ENCODE assay signal across 8 cellular contexts in the genomic region with DNA sequence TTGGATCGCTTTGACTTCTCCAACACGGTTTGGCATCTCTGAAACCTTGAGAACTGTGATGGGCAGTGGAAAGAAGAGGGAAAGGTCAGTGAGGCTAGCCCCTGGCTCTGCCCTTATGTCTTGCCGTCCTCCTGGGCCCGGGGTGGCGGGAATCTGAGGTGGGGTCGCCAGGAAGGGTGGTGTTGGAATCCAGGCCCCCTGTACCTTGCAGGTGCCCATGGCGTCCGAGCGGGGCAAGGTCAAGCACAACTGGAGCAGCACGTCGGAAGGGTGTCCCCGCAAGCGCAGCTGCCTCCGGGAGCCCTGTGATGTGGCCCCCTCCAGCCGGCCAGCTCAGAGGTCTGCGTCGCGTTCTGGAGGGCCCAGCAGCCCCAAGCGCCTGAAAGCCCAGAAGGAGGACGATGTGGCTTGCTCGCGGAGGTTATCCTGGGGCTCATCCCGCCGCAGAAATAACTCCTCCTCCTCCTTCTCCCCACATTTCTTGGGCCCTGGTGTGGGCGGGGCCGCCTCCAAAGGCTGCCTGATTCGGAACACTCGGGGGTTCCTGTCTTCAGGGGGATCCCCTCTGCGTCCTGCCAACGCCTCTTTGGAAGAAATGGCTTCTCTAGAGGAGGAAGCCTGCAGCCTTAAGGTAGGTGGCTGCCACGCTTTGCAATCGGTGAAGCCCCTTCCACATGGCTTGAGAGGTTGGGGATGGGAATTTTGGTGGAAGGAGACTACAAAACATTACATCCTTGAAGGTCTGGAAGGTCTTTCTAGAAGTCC. TPM values are rescaled to one million over a fixed set of nuclear protein-coding genes. Genes with fewer than 3 reads are reported as not detected.
DNase-seq lines count a peak whose midpoint lies in the region; ATAC-seq, FAIRE-seq and TF ChIP-seq lines count a peak whose summit lies in the region.

No MANE protein-coding gene starts in this region.

- ATAC-seq in activated naive CD8-positive, alpha-beta T cell treated with anti-CD3 and anti-CD28 coated beads, Interleukin-2, amount 10 ng/mL, durations not matched to agents 7 days and 5 days (ENCODE audit: low read depth): peak; percentile 8
- ATAC-seq in left ventricle myocardium superior: peak; percentile 5
- ATAC-seq in gastrocnemius medialis: peak in 1 of 2 donors; percentile 6
- ATAC-seq in HG03354 (IDR thresholded peaks at IDR 0.05; ENCODE audit: poor library complexity, severe bottlenecking, unreplicated experiment): no peak

- peaks cover 39% of the 10 kb centered on the region for H3K4me1 Mint-ChIP-seq in activated naive CD8-positive, alpha-beta T cell treated with anti-CD3 and anti-CD28 coated beads, Interleukin-2, amount 10 ng/mL, durations not matched to agents 7 days and 5 days

- TF ChIP-seq POLR2A in gastrocnemius medialis (IDR thresholded peaks at IDR 0.05): no peak

- no peak for FAIRE-seq in D721Med (lab: Jason Lieb, UNC)

- H3K36me3 ChIP-seq in SJSA1 (peaks cover 46% of the 10 kb centered on the region), gastrocnemius medialis (peaks cover 0 to 35% of the 10 kb centered on the region in 2 donors)

- no peaks in the 10 kb centered on the region for H3K9me3 ChIP-seq in SJSA1 (replicated peaks)
- H3K9me3 ChIP-seq in gastrocnemius medialis: no peaks in the 10 kb centered on the region

- in situ Hi-C loops in gastrocnemius medialis (cut with MboI; ENCODE audit: low sequenced_read_pairs in 4 of 4): no loop called here

- H3K27me3 Mint-ChIP-seq in activated naive CD8-positive, alpha-beta T cell treated with anti-CD3 and anti-CD28 coated beads, Interleukin-2, amount 10 ng/mL, durations not matched to agents 7 days and 5 days: no peaks in the 10 kb centered on the region

- peaks cover 18% of the 10 kb centered on the region for H3K9me3 Mint-ChIP-seq in activated naive CD8-positive, alpha-beta T cell treated with anti-CD3 and anti-CD28 coated beads, Interleukin-2, amount 10 ng/mL, durations not matched to agents 7 days and 5 days

- H3K4me3 Mint-ChIP-seq in activated naive CD8-positive, alpha-beta T cell treated with anti-CD3 and anti-CD28 coated beads, Interleukin-2, amount 10 ng/mL, durations not matched to agents 7 days and 5 days: peak overlapping the region; percentile 95

- peak; percentile 22 for DNase-seq in NK-92 treated with Interleukin-12 subunit alpha and Interleukin-12 subunit beta, amount 100 ng/mL, for 24 hours (lab: John Stamatoyannopoulos, UW)
- no peak for DNase-seq in NK-92 (lab: John Stamatoyannopoulos, UW; ENCODE audit: unreplicated experiment)
- DNase-seq in SJSA1 (ENCODE audit: low read depth in 1 of 2, low spot score in 2 of 2): no peak
- peak; percentile 72 for DNase-seq in activated naive CD8-positive, alpha-beta T cell treated with anti-CD3 and anti-CD28 coated beads, Interleukin-2, amount 10 ng/mL, durations not matched to agents 7 days and 5 days
- DNase-seq in left ventricle myocardium superior: peak; percentile 47
- DNase-seq in gastrocnemius medialis: no peak
- no peak for DNase-seq in D721Med (ENCODE audit: insufficient read length, low spot score)

- peaks cover 58% of the 10 kb centered on the region for H3K36me3 Mint-ChIP-seq in activated naive CD8-positive, alpha-beta T cell treated with anti-CD3 and anti-CD28 coated beads, Interleukin-2, amount 10 ng/mL, durations not matched to agents 7 days and 5 days

- POLR2A ChIA-PET in activated naive CD8-positive, alpha-beta T cell treated with anti-CD3 and anti-CD28 coated beads, Interleukin-2, amount 10 ng/mL, durations not matched to agents 7 days and 5 days (lab: Charles Lee): interaction anchor here (0.7 to 2.1 kb wide), 8 partner anchors 25 to 852 kb away, joined by 3 to 12 read pairs (median 6); a partner anchor contains a TSS

- TF ChIP-seq CTCF in gastrocnemius medialis (IDR thresholded peaks at IDR 0.05 in 4 of 5, conservative IDR thresholded peaks at IDR 0.05 in 1 of 5) (no peak), D721Med (IDR thresholded peaks at IDR 0.05; ENCODE audit: insufficient read depth, missing control alignments) (no peak)

- H3K27me3 ChIP-seq in SJSA1 (replicated peaks): no peaks in the 10 kb centered on the region
- no peaks in the 10 kb centered on the region for H3K27me3 ChIP-seq in gastrocnemius medialis

- peak overlapping the region; percentile 92 for H3K27ac Mint-ChIP-seq in activated naive CD8-positive, alpha-beta T cell treated with anti-CD3 and anti-CD28 coated beads, Interleukin-2, amount 10 ng/mL, durations not matched to agents 7 days and 5 days

- H3K27ac ChIP-seq in SJSA1 (peak overlapping the region; percentile 64), gastrocnemius medialis (peak overlapping the region; percentile 77 to 96 (median 84))

- H3K4me1 ChIP-seq in SJSA1 (replicated peaks) (peaks cover 26% of the 10 kb centered on the region), gastrocnemius medialis (peaks cover 24% of the 10 kb centered on the region in 2 donors)

- intact Hi-C loops in left ventricle myocardium superior (cut with micrococcal nuclease): no loop called here
- intact Hi-C loops in gastrocnemius medialis (cut with DNase I; ENCODE audit: low total_unique reads): loop anchor here (1.0 to 2.0 kb wide), 3 partner anchors 60 to 134 kb away; a partner anchor contains a TSS

- H3K4me3 ChIP-seq in SJSA1 (peak overlapping the region; percentile 86), gastrocnemius medialis (peak overlapping the region; percentile 60 to 92 (median 81))

RNA-seq across cellular contexts. Expression of a gene that starts 0.9 kb away (rescaled TPM):
- total RNA-seq in SJSA1 (2014; rRNA removed; shearing (Covaris generic)): 6.7 and 7.8 TPM in 2 replicates
- total RNA-seq in activated naive CD8-positive, alpha-beta T cell treated with anti-CD3 and anti-CD28 coated beads, Interleukin-2, amount 10 ng/mL, durations not matched to agents 7 days and 5 days: 10 to 100 TPM; 55.4 to 67.4 TPM
- 17.0 TPM for total RNA-seq in left ventricle myocardium superior
- total RNA-seq in gastrocnemius medialis: 10 to 100 TPM; 10.9 to 11.5 (median 10.9) TPM

RNA-seq across cellular contexts. Expression of a gene that starts 43.6 kb away (rescaled TPM):
- 0.21 TPM in 1 of 2 replicates, not detected in the other for total RNA-seq in SJSA1 (2014; rRNA removed; shearing (Covaris generic))
- under 1 TPM; 0.53 to 0.94 TPM for total RNA-seq in activated naive CD8-positive, alpha-beta T cell treated with anti-CD3 and anti-CD28 coated beads, Interleukin-2, amount 10 ng/mL, durations not matched to agents 7 days and 5 days
- total RNA-seq in left ventricle myocardium superior (not detected), gastrocnemius medialis (not detected)

Comparison
In these comparisons a context has a peak if more than half of its experiments do, and no peak if none do; other contexts are left out.
1. DNase-seq: peak in NK-92 treated with Interleukin-12 subunit alpha and Interleukin-12 subunit beta, amount 100 ng/mL, for 24 hours (single experiment), activated naive CD8-positive, alpha-beta T cell treated with anti-CD3 and anti-CD28 coated beads, Interleukin-2, amount 10 ng/mL, durations not matched to agents 7 days and 5 days (single experiment) and left ventricle myocardium superior (single experiment); none in NK-92 (single experiment), SJSA1 (0 of 2), gastrocnemius medialis (0 of 2) and D721Med (single experiment).